1 cellular context compared by ENCODE assay signal in genomic region chr2:65120990-65121693, GRCh38.
TF ChIP-seq lines count a peak whose summit lies in the region.

No MANE protein-coding gene starts in this region.

TF ChIP-seq in HepG2, 621 proteins besides CTCF, POLR2A, EP300 and RAD21:
- peak; percentile 77 for TF ChIP-seq ZNF770 (CRISPR knock-in tag; IDR thresholded peaks at IDR 0.05)
- TF ChIP-seq ZNF577 (CRISPR knock-in tag; IDR thresholded peaks at IDR 0.05; ENCODE audit: borderline replicate concordance, low read depth) = no peak
